In genomic region chr12:103021538-103022218, GRCh38 we compare ENCODE assay signal across 19 cellular contexts.
A peak's percentile ranks its signal among the peaks of the same experiment; 100 is the strongest.
DNase-seq lines count a peak whose midpoint lies in the region; ATAC-seq and TF ChIP-seq lines count a peak whose summit lies in the region.
"Had no signal": no experiment of that assay in that cellular context is flagged by ENCODE, and none has a peak within 500 bp of the region (broad histone marks: within the 10 kb centered on the region; RNA-seq: fewer than 3 reads in every experiment).

No MANE protein-coding gene starts in this region.

- no peak overlapping the region for H3K27ac ChIP-seq in endodermal cell (ENCODE audit: low read depth, low read length)
- H3K27ac ChIP-seq: 22Rv1, BLaER1, C4-2B had no signal

- DNase-seq in DMS53 (lab: John Stamatoyannopoulos, UW): peak; percentile 12
- DNase-seq in DMS53 treated with DMSO at 0.1 percent for 48 hours (lab: John Stamatoyannopoulos, UW; ENCODE audit: unreplicated experiment): no peak
- DNase-seq in SK-MEL-5 (ENCODE audit: low read depth, low spot score): peak; percentile 7
- no peak for DNase-seq in endodermal cell
- DNase-seq: Caco-2; CD4-positive, CD25-positive, alpha-beta regulatory T cell; CD8-positive, alpha-beta T cell; DMS153; DMS79 treated with DMSO at 0.1 percent for 48 hours; GF-D8; GOT3 had no signal

- H3K4me1 ChIP-seq in endodermal cell (ENCODE audit: control insufficient read depth, insufficient read depth, low read length): no peaks in the 10 kb centered on the region
- H3K4me1 ChIP-seq: BLaER1, Caco-2, HAP-1 had no signal

- H3K9me3 Mint-ChIP-seq in endodermal cell: no peaks in the 10 kb centered on the region
- H3K9me3 Mint-ChIP-seq: CD4-positive, CD25-positive, alpha-beta regulatory T cell; CD8-positive, alpha-beta T cell had no signal

- H3K4me3 ChIP-seq in endodermal cell (ENCODE audit: low read length): no peak overlapping the region
- H3K4me3 ChIP-seq: BLaER1, HAP-1 had no signal

- H3K4me1 Mint-ChIP-seq in endodermal cell: no peaks in the 10 kb centered on the region
- H3K4me1 Mint-ChIP-seq: B cell; CD4-positive, CD25-positive, alpha-beta regulatory T cell had no signal

- peaks cover 10% of the 10 kb centered on the region for H3K27me3 ChIP-seq in endodermal cell (ENCODE audit: control insufficient read depth, insufficient read depth, low read length, poor library complexity, severe bottlenecking)
- H3K27me3 ChIP-seq: BLaER1 had no signal

- H3K9me3 ChIP-seq in endodermal cell (ENCODE audit: control insufficient read depth, low read length): no peaks in the 10 kb centered on the region
- H3K9me3 ChIP-seq: BLaER1, Caco-2, HAP-1 had no signal

- peak; percentile 25 for TF ChIP-seq CTCF in endodermal cell (conservative IDR thresholded peaks at IDR 0.05)

- H3K36me3 Mint-ChIP-seq in endodermal cell (ENCODE audit: low read depth): no peaks in the 10 kb centered on the region
- H3K36me3 Mint-ChIP-seq: CD4-positive, CD25-positive, alpha-beta regulatory T cell; CD8-positive, alpha-beta T cell had no signal

- no peak overlapping the region for H3K4me3 Mint-ChIP-seq in endodermal cell
- H3K4me3 Mint-ChIP-seq: B cell; CD4-positive, CD25-positive, alpha-beta regulatory T cell; CD8-positive, alpha-beta T cell had no signal

- WGBS in endodermal cell (ENCODE audit: insufficient coverage in 1 of 2, insufficient read length in 1 of 2), 2 experiments: 90% methylated on average over 3 of the region's 3 CpGs

- no peak overlapping the region for H3K27ac Mint-ChIP-seq in endodermal cell
- H3K27ac Mint-ChIP-seq: B cell; CD4-positive, CD25-positive, alpha-beta regulatory T cell; CD8-positive, alpha-beta T cell had no signal

- ATAC-seq in HG02884 (IDR thresholded peaks at IDR 0.05; ENCODE audit: unreplicated experiment): no peak
- ATAC-seq in GM18511 (IDR thresholded peaks at IDR 0.05; ENCODE audit: unreplicated experiment): no peak
- ATAC-seq in GM18873 (IDR thresholded peaks at IDR 0.05; ENCODE audit: low FRiP score, unreplicated experiment): no peak
- ATAC-seq: CD8-positive, alpha-beta T cell had no signal

- in situ Hi-C loops in SK-MEL-5 (cut with HindIII; ENCODE audit: low pct_unique_long_range_greater_than_20kb, low sequenced_read_pairs): no loop called here

- no peaks in the 10 kb centered on the region for H3K27me3 Mint-ChIP-seq in endodermal cell (ENCODE audit: insufficient read depth)

- H3K36me3 ChIP-seq in endodermal cell (ENCODE audit: control insufficient read depth, insufficient read depth, low read length): no peaks in the 10 kb centered on the region
- H3K36me3 ChIP-seq: BLaER1, HAP-1 had no signal

- no peak overlapping the region for H3K9ac ChIP-seq in endodermal cell (ENCODE audit: extremely low read depth, low read length, poor library complexity, severe bottlenecking)
- H3K9ac ChIP-seq: BLaER1 had no signal

Comparison
In these comparisons a context has a peak if more than half of its experiments do, and no peak if none do; other contexts are left out.
1. DNase-seq: peak in DMS53 (single experiment) and SK-MEL-5 (single experiment); none in DMS53 treated with DMSO at 0.1 percent for 48 hours (single experiment) and endodermal cell (single experiment).